Comparison of ENCODE assay signal across 1 cellular context in genomic region chr15:90209591-90209990, GRCh38.
TF ChIP-seq lines count a peak whose summit lies in the region.

No MANE protein-coding gene starts in this region.

TF ChIP-seq in HEK293, 187 proteins besides CTCF, POLR2A, EP300 and RAD21:
- no peak for TF ChIP-seq ZBTB17 (tag by site-specific recombination; IDR thresholded peaks at IDR 0.05)
- 0 out of 2 replicates have a peak, but pooled peaks have one; percentile 28 for TF ChIP-seq ZNF600 (tag by site-specific recombination; IDR thresholded peaks at IDR 0.05)
- no peak for TF ChIP-seq ZNF692 (tag by site-specific recombination; IDR thresholded peaks at IDR 0.05)
